In genomic region chr1:78254517-78254916, GRCh38 we compare ENCODE assay signal across 21 cellular contexts.
DNase-seq lines count a peak whose midpoint lies in the region; ATAC-seq and TF ChIP-seq lines count a peak whose summit lies in the region.
"Had no signal": no experiment of that assay in that cellular context is flagged by ENCODE, and none has a peak within 500 bp of the region (broad histone marks: within the 10 kb centered on the region; RNA-seq: fewer than 3 reads in every experiment).

No MANE protein-coding gene starts in this region.

- H3K9me3 Mint-ChIP-seq in nephron progenitor cell, result peaks cover 4% of the 10 kb centered on the region
- H3K9me3 Mint-ChIP-seq: activated naive CD8-positive, alpha-beta T cell treated with anti-CD3 and anti-CD28 coated beads, Interleukin-2, amount 10 ng/mL, durations not matched to agents 7 days and 5 days; CD4-positive, alpha-beta T cell had no signal

- WGBS in testis, 2 donors, result 83 to 86% methylated on average over 3 of the region's 3 CpGs

- H3K27ac ChIP-seq in RWPE2 (ENCODE audit: poor library complexity, severe bottlenecking) (peak overlapping the region; percentile 68), testis (no peak overlapping the region)
- H3K27ac ChIP-seq: A549, neural progenitor cell, uterus had no signal

- H3K9me3 ChIP-seq in RWPE2 (ENCODE audit: severe bottlenecking) (no peaks in the 10 kb centered on the region), testis (no peaks in the 10 kb centered on the region)
- H3K9me3 ChIP-seq: A549, uterus had no signal

- H3K4me1 ChIP-seq in RWPE2 (ENCODE audit: insufficient read depth, poor library complexity, severe bottlenecking) (peaks cover 17% of the 10 kb centered on the region), testis (no peaks in the 10 kb centered on the region)
- H3K4me1 ChIP-seq: A549, neural progenitor cell, uterus had no signal

- DNase-seq in AG08395 (ENCODE audit: low spot score) (peak; percentile 59), HFF-Myc (ENCODE audit: extremely low read depth, low read depth) (peak; percentile 38), RWPE2 (ENCODE audit: low spot score) (no peak), fibroblast of villous mesenchyme (ENCODE audit: low read depth) (peak; percentile 65), COLO829 (ENCODE audit: low spot score) (no peak), nephron progenitor cell (no peak), posterior cingulate gyrus (no peak), testis (no peak)
- DNase-seq: activated CD4-positive, alpha-beta T cell treated with anti-CD3 and anti-CD28 coated beads, Interleukin-2, amount 50 U/mL, for 4 hours; activated naive CD8-positive, alpha-beta T cell treated with anti-CD3 and anti-CD28 coated beads, Interleukin-2, amount 10 ng/mL, durations not matched to agents 7 days and 5 days; activated T-cell treated with anti-CD3 and anti-CD28 coated beads, Interleukin-2, amount 50 U/mL, for 48 hours; CD4-positive, alpha-beta T cell; DMS79; effector CD4-positive, alpha-beta T cell; left cardiac atrium; midbrain; right cardiac atrium; stimulated activated CD4-positive, alpha-beta T cell treated with anti-CD3 and anti-CD28 coated beads, Interleukin-2, amount 100 ng/mL, for 24 hours; uterus had no signal

- H3K4me3 ChIP-seq in HFF-Myc (replicated peaks; ENCODE audit: low read depth, low read length) (no peak overlapping the region), RWPE2 (ENCODE audit: severe bottlenecking) (no peak overlapping the region), fibroblast of villous mesenchyme (ENCODE audit: low read depth, low read length) (no peak overlapping the region), testis (no peak overlapping the region)
- H3K4me3 ChIP-seq: A549, neural progenitor cell, uterus had no signal

- no peaks in the 10 kb centered on the region for H3K36me3 Mint-ChIP-seq in nephron progenitor cell (ENCODE audit: low read depth)
- H3K36me3 Mint-ChIP-seq: activated naive CD8-positive, alpha-beta T cell treated with anti-CD3 and anti-CD28 coated beads, Interleukin-2, amount 10 ng/mL, durations not matched to agents 7 days and 5 days; neural progenitor cell had no signal

- TF ChIP-seq POLR2A in testis (IDR thresholded peaks at IDR 0.05), result no peak

- peaks cover 50% of the 10 kb centered on the region for H3K27me3 Mint-ChIP-seq in nephron progenitor cell (ENCODE audit: low read depth, poor library complexity)

- intact Hi-C loops in posterior cingulate gyrus (cut with DNase I) (no loop called here), testis (cut with DNase I; ENCODE audit: low total_unique reads) (no loop called here)

- no peaks in the 10 kb centered on the region for H3K27me3 ChIP-seq in RWPE2 (ENCODE audit: insufficient read depth, poor library complexity, severe bottlenecking)
- H3K27me3 ChIP-seq in testis, result no peaks in the 10 kb centered on the region
- H3K27me3 ChIP-seq: uterus had no signal

- H3K27ac Mint-ChIP-seq in nephron progenitor cell, result no peak overlapping the region
- H3K27ac Mint-ChIP-seq: activated naive CD8-positive, alpha-beta T cell treated with anti-CD3 and anti-CD28 coated beads, Interleukin-2, amount 10 ng/mL, durations not matched to agents 7 days and 5 days; CD4-positive, alpha-beta T cell; neural progenitor cell had no signal

- no peak overlapping the region for H3K4me3 Mint-ChIP-seq in nephron progenitor cell
- H3K4me3 Mint-ChIP-seq: activated naive CD8-positive, alpha-beta T cell treated with anti-CD3 and anti-CD28 coated beads, Interleukin-2, amount 10 ng/mL, durations not matched to agents 7 days and 5 days; CD4-positive, alpha-beta T cell; neural progenitor cell had no signal

- TF ChIP-seq CTCF in HFF-Myc (IDR thresholded peaks at IDR 0.05; ENCODE audit: low read depth, low read length, missing control alignments) (no peak), RWPE2 (IDR thresholded peaks at IDR 0.05; ENCODE audit: poor library complexity, severe bottlenecking) (no peak), fibroblast of villous mesenchyme (IDR thresholded peaks at IDR 0.05; ENCODE audit: insufficient read depth, low read depth, low read length) (no peak), nephron progenitor cell (IDR thresholded peaks at IDR 0.05) (no peak), testis (IDR thresholded peaks at IDR 0.05) (no peak)

- H3K36me3 ChIP-seq in RWPE2 (ENCODE audit: low read depth) (no peaks in the 10 kb centered on the region), testis (ENCODE audit: low read depth, missing control alignments) (no peaks in the 10 kb centered on the region)
- H3K36me3 ChIP-seq: neural progenitor cell, uterus had no signal

- ATAC-seq in RWPE2 (ENCODE audit: low read depth), result peak; percentile 94
- ATAC-seq: A549, right cardiac atrium had no signal

- H3K4me1 Mint-ChIP-seq in nephron progenitor cell, result no peaks in the 10 kb centered on the region
- H3K4me1 Mint-ChIP-seq: activated naive CD8-positive, alpha-beta T cell treated with anti-CD3 and anti-CD28 coated beads, Interleukin-2, amount 10 ng/mL, durations not matched to agents 7 days and 5 days had no signal

Comparison
In these comparisons a context has a peak if more than half of its experiments do, and no peak if none do; other contexts are left out.
1. DNase-seq: peak in AG08395 (single experiment), HFF-Myc (single experiment) and fibroblast of villous mesenchyme (single experiment); none in RWPE2 (single experiment), COLO829 (single experiment), nephron progenitor cell (single experiment), posterior cingulate gyrus (0 of 10) and testis (single experiment).